In genomic region chr1:147169840-147170674, GRCh38 we compare ENCODE assay signal across 1 cellular context.
TF ChIP-seq lines count a peak whose summit lies in the region.

No MANE protein-coding gene starts in this region.

TF ChIP-seq in HEK293, 187 proteins besides CTCF, POLR2A, EP300 and RAD21 (continued from another document):
- TF ChIP-seq ZNF362 (tag by site-specific recombination; IDR thresholded peaks at IDR 0.05) (peak; percentile 83), TCF7L2 (IDR thresholded peaks at IDR 0.05; ENCODE audit: borderline replicate concordance, low read depth, low read length) (0 out of 2 replicates have a peak, but pooled peaks have one; percentile 3), ZNF560 (tag by site-specific recombination; IDR thresholded peaks at IDR 0.05; ENCODE audit: borderline replicate concordance) (no peak), ZNF112 (tag by site-specific recombination; IDR thresholded peaks at IDR 0.05) (no peak), ZNF549 (tag by site-specific recombination; IDR thresholded peaks at IDR 0.05) (no peak)
TF ChIP-seq in HEK293: peak in this region for 7.
